ENCODE assay signal across 8 cellular contexts in the genomic region with DNA sequence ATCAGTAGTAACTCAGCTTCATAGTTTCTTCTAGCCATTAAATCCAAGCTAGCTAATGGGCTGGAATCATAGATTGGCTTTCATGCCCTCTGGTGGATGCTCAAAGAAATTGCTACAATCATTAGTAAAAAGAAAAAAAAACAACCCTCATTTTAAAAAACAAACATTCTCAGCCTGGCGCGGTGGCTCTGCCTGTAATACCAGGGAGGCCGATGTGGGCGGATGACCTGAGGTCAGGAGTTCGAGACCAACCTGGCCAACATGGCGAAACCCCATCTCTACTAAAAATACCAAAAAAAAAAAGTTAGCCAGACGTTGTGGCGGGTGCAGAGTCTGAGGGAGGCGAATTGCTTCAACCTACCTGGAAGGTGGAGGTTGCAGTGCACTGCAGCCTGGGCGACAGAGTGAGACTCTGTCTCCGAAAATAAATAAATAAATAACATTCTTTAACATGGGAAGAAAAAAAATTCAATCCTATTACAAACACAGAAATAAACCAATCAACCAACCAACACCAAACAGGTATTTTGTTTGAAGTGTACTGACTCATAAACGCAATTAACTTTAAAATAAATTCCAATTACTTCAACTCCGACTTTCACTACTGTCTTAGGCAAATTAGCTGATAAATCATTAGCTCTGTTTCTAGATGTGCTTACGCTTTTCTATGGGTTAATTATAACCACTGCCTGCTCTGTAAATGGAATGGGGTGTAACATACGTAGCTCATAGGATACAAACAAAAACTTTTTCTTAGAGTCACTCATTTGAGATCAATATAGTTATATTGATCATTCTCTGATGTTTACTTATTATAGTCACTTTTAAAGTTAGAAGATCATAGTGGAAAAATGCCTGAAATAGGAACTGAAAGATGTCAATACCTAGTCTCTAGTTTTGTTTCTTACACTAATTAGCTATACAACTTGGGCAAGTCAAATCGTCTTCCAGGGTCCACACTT. TPM values are rescaled to one million over a fixed set of nuclear protein-coding genes. Genes with fewer than 3 reads are reported as not detected.
A peak's percentile ranks its signal among the peaks of the same experiment; 100 is the strongest.
DNase-seq lines count a peak whose midpoint lies in the region; ATAC-seq and TF ChIP-seq lines count a peak whose summit lies in the region.

No MANE protein-coding gene starts in this region.

- H3K4me1 Mint-ChIP-seq in GM23338: no peaks in the 10 kb centered on the region
- peaks cover 2% of the 10 kb centered on the region for H3K4me1 Mint-ChIP-seq in activated naive CD8-positive, alpha-beta T cell treated with anti-CD3 and anti-CD28 coated beads, Interleukin-2, amount 50 U/mL, for 24 hours

- H3K9me3 Mint-ChIP-seq in GM23338: peaks cover 3% of the 10 kb centered on the region; the same call in 2 of the 3 replicates
- H3K9me3 Mint-ChIP-seq in activated naive CD8-positive, alpha-beta T cell treated with anti-CD3 and anti-CD28 coated beads, Interleukin-2, amount 50 U/mL, for 24 hours: no peaks in the 10 kb centered on the region

- TF ChIP-seq POLR2A in heart left ventricle (IDR thresholded peaks at IDR 0.05): no peak
- no peak for TF ChIP-seq POLR2A in gastrocnemius medialis (IDR thresholded peaks at IDR 0.05)

- 30 to 41% (median 37%) methylated on average over 16 of the region's 16 CpGs for WGBS in heart left ventricle, 4 donors

- peak; percentile 98 for ATAC-seq in GM23338
- ATAC-seq in activated naive CD8-positive, alpha-beta T cell treated with anti-CD3 and anti-CD28 coated beads, Interleukin-2, amount 50 U/mL, for 24 hours: peak; percentile 81
- ATAC-seq in heart left ventricle: peak in 3 of 4 donors; percentile 18 to 67 (median 42)
- ATAC-seq in gastrocnemius medialis: peak in 1 of 2 donors; percentile 56

- in situ Hi-C loops in gastrocnemius medialis (cut with MboI; ENCODE audit: low sequenced_read_pairs in 4 of 4): no loop called here

- no peaks in the 10 kb centered on the region for H3K27me3 ChIP-seq in GM23338 (ENCODE audit: insufficient read depth)
- H3K27me3 ChIP-seq in heart left ventricle: no peaks in the 10 kb centered on the region
- no peaks in the 10 kb centered on the region for H3K27me3 ChIP-seq in gastrocnemius medialis

- no peaks in the 10 kb centered on the region for H3K9me2 ChIP-seq in GM23338 (ENCODE audit: insufficient read depth)

- H2AFZ ChIP-seq in GM23338: no peak overlapping the region

- H3K36me3 Mint-ChIP-seq in GM23338 (ENCODE audit: low read depth): no peaks in the 10 kb centered on the region
- no peaks in the 10 kb centered on the region for H3K36me3 Mint-ChIP-seq in activated naive CD8-positive, alpha-beta T cell treated with anti-CD3 and anti-CD28 coated beads, Interleukin-2, amount 50 U/mL, for 24 hours (ENCODE audit: low read depth)

- H3K4me3 Mint-ChIP-seq in GM23338: no peak overlapping the region
- peak overlapping the region; percentile 24 for H3K4me3 Mint-ChIP-seq in activated naive CD8-positive, alpha-beta T cell treated with anti-CD3 and anti-CD28 coated beads, Interleukin-2, amount 50 U/mL, for 24 hours

- TF ChIP-seq CTCF in GM23338 (conservative IDR thresholded peaks at IDR 0.05; ENCODE audit: low read depth in 2 of 2) (peak; percentile 64 to 78), heart left ventricle (IDR thresholded peaks at IDR 0.05) (peak; percentile 36 to 77 (median 60)), gastrocnemius medialis (IDR thresholded peaks at IDR 0.05 in 4 of 5, conservative IDR thresholded peaks at IDR 0.05 in 1 of 5) (peak; percentile 8 to 57 (median 28))

- no peaks in the 10 kb centered on the region for H3F3A ChIP-seq in GM23338 (replicated peaks; ENCODE audit: low read depth)

- no peak overlapping the region for H3K27ac ChIP-seq in GM23338 (ENCODE audit: low read depth)
- no peak overlapping the region for H3K27ac ChIP-seq in heart left ventricle
- H3K27ac ChIP-seq in gastrocnemius medialis: no peak overlapping the region

- H3K4me2 ChIP-seq in GM23338: no peak overlapping the region

- H3K9me3 ChIP-seq in heart left ventricle (no peaks in the 10 kb centered on the region), gastrocnemius medialis (no peaks in the 10 kb centered on the region)

- H3K79me2 ChIP-seq in GM23338 (replicated peaks; ENCODE audit: insufficient read depth): no peaks in the 10 kb centered on the region

- H3K4me3 ChIP-seq in GM08714 (ENCODE audit: low read length) (peak overlapping the region; percentile 18; the same call in 1 of the 2 replicates), GM23338 (no peak overlapping the region), heart left ventricle (no peak overlapping the region), gastrocnemius medialis (peak overlapping the region in 2 of 4 donors; percentile 7 to 27)

- H3K36me3 ChIP-seq in GM23338 (ENCODE audit: insufficient read depth): no peaks in the 10 kb centered on the region
- no peaks in the 10 kb centered on the region for H3K36me3 ChIP-seq in heart left ventricle
- no peaks in the 10 kb centered on the region for H3K36me3 ChIP-seq in gastrocnemius medialis

- peaks cover 4% of the 10 kb centered on the region for H3K27me3 Mint-ChIP-seq in GM23338 (ENCODE audit: insufficient read depth, low read depth, poor library complexity)
- no peaks in the 10 kb centered on the region for H3K27me3 Mint-ChIP-seq in activated naive CD8-positive, alpha-beta T cell treated with anti-CD3 and anti-CD28 coated beads, Interleukin-2, amount 50 U/mL, for 24 hours

- intact Hi-C loops in heart left ventricle (cut with DNase I): loop anchor here in 5 of 10 donors (2.0 to 10.0 kb wide), 4 partner anchors 197 to 464 kb away; no protein-coding TSS in a partner anchor
- intact Hi-C loops in gastrocnemius medialis (cut with DNase I; ENCODE audit: low total_unique reads): loop anchor here (5.0 kb wide), 1 partner anchor 462 kb away; no protein-coding TSS in a partner anchor

- H3K27ac Mint-ChIP-seq in GM23338: peak overlapping the region; percentile 78; the same call in 1 of the 2 replicates
- H3K27ac Mint-ChIP-seq in activated naive CD8-positive, alpha-beta T cell treated with anti-CD3 and anti-CD28 coated beads, Interleukin-2, amount 50 U/mL, for 24 hours: no peak overlapping the region

- peak; percentile 86 for DNase-seq in GM23338 (ENCODE audit: low spot score)
- DNase-seq in KG1 (lab: John Stamatoyannopoulos, UW): peak; percentile 42
- DNase-seq in RPMI7951 (ENCODE audit: low read depth): peak; percentile 72
- DNase-seq in activated naive CD8-positive, alpha-beta T cell treated with anti-CD3 and anti-CD28 coated beads, Interleukin-2, amount 50 U/mL, for 24 hours: peak; percentile 48
- DNase-seq in heart left ventricle: peak in 4 of 5 donors; percentile 20 to 62 (median 44)
- DNase-seq in gastrocnemius medialis: no peak
- DNase-seq in occipital lobe (lab: John Stamatoyannopoulos, UW): no peak

- H3K4me1 ChIP-seq in GM23338 (ENCODE audit: insufficient read depth): no peaks in the 10 kb centered on the region
- H3K4me1 ChIP-seq in heart left ventricle: peaks cover 0 to 5% (median 0%) of the 10 kb centered on the region in 12 donors
- H3K4me1 ChIP-seq in gastrocnemius medialis: peaks cover 0 to 3% of the 10 kb centered on the region in 2 donors

- no peaks in the 10 kb centered on the region for H4K20me1 ChIP-seq in GM23338 (replicated peaks; ENCODE audit: insufficient read depth)

TF ChIP-seq in GM23338, 12 proteins besides CTCF, POLR2A, EP300 and RAD21 (continues in another document):
- TF ChIP-seq, protein P1, sequence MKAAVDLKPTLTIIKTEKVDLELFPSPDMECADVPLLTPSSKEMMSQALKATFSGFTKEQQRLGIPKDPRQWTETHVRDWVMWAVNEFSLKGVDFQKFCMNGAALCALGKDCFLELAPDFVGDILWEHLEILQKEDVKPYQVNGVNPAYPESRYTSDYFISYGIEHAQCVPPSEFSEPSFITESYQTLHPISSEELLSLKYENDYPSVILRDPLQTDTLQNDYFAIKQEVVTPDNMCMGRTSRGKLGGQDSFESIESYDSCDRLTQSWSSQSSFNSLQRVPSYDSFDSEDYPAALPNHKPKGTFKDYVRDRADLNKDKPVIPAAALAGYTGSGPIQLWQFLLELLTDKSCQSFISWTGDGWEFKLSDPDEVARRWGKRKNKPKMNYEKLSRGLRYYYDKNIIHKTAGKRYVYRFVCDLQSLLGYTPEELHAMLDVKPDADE (IDR thresholded peaks at IDR 0.05): no peak
- no peak for TF ChIP-seq POLR2AphosphoS5 (IDR thresholded peaks at IDR 0.05; ENCODE audit: low read depth)

RNA-seq across cellular contexts. Expression of gene TMEM207, which starts 24.9 kb away (rescaled TPM):
- total RNA-seq in GM23338 (2014; rRNA removed; shearing (Covaris generic)): not detected in 2 replicates
- polyA plus RNA-seq in GM23338 (2016; fragmentation: Nextera tagmentation; extraction: Ambion mirVana) (not detected in 2 replicates), heart left ventricle (not detected)
- total RNA-seq in RPMI7951 (2014; rRNA removed; shearing (Covaris generic)): not detected in 2 replicates
- total RNA-seq in heart left ventricle (not detected), gastrocnemius medialis (not detected), occipital lobe (not detected)

RNA-seq across cellular contexts. Expression of gene CLDN16, which starts 36.8 kb away (rescaled TPM):
- not detected in 2 replicates for total RNA-seq in GM23338 (2014; rRNA removed; shearing (Covaris generic))
- polyA plus RNA-seq in GM23338 (2016; fragmentation: Nextera tagmentation; extraction: Ambion mirVana): 0.06 TPM in 1 of 2 replicates, not detected in the other
- total RNA-seq in RPMI7951 (2014; rRNA removed; shearing (Covaris generic)): not detected in 2 replicates
- total RNA-seq in heart left ventricle: under 1 TPM in 1 of 9 donors, not detected in 8; 0.41 TPM
- not detected for polyA plus RNA-seq in heart left ventricle
- not detected for total RNA-seq in gastrocnemius medialis
- under 0.01 TPM for total RNA-seq in occipital lobe

Comparison
In these comparisons a context has a peak if more than half of its experiments do, and no peak if none do; other contexts are left out.
1. DNase-seq: peak in GM23338 (single experiment), KG1 (single experiment), RPMI7951 (single experiment), activated naive CD8-positive, alpha-beta T cell treated with anti-CD3 and anti-CD28 coated beads, Interleukin-2, amount 50 U/mL, for 24 hours (single experiment) and heart left ventricle (4 of 5); none in gastrocnemius medialis (0 of 2) and occipital lobe (single experiment).
2. Peak in every context shown above with its lines, with median percentiles within 50 percentile points of each other: CTCF ChIP-seq.